In the genomic region with DNA sequence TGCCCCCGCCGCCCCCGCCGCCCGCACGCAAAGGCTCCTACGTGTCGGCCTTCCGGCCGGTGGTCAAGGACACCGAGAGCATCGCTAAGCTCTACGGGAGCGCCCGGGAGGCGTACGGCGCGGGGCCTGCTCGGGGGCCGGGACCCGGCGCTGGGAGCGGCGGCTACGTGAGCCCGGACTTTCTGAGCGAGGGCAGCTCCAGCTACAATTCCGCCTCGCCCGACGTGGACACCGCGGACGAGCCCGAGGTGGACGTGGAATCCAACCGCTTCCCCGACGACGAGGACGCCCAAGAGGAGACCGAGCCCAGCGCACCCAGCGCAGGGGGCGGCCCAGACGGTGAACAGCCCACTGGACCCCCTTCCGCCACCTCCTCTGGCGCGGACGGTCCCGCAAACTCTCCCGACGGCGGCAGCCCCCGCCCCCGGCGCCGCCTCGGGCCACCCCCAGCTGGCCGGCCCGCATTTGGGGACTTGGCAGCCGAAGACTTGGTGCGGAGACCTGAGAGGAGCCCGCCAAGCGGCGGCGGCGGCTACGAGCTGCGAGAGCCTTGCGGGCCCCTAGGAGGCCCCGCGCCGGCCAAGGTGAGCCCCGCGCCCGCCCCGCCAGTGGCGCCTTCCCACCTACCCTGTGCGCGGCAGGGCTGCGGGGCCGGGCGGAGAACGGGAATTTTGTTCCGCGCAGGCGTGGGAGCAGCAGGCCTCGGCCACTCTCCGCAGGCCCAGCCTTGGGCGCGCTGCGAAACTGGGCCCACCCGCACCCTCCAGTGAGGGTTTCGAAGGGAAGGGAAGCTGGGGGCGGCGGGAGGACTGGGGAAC, we compare ENCODE assay signal across 1 cellular context.
TF ChIP-seq lines count a peak whose summit lies in the region.

No MANE protein-coding gene starts in this region.

TF ChIP-seq in HepG2, 621 proteins besides CTCF, POLR2A, EP300 and RAD21:
- TF ChIP-seq TFDP1 (CRISPR knock-in tag; IDR thresholded peaks at IDR 0.05; ENCODE audit: borderline replicate concordance) (no peak), EZH2 (conservative IDR thresholded peaks at IDR 0.05; ENCODE audit: low read depth, low read length) (no peak), DNMT1 (CRISPR knock-in tag; IDR thresholded peaks at IDR 0.05) (no peak), POGZ (CRISPR knock-in tag; IDR thresholded peaks at IDR 0.05) (no peak), ZNF17 (CRISPR knock-in tag; IDR thresholded peaks at IDR 0.05) (no peak), PRDM15 (CRISPR knock-in tag; IDR thresholded peaks at IDR 0.05) (no peak), SYNCRIP (IDR thresholded peaks at IDR 0.05; ENCODE audit: insufficient read depth, low read depth, low read length) (no peak), HDAC2 (CRISPR knock-in tag; IDR thresholded peaks at IDR 0.05) (no peak), ZNF746 (CRISPR knock-in tag; IDR thresholded peaks at IDR 0.05) (no peak), KDM6A (CRISPR knock-in tag; IDR thresholded peaks at IDR 0.05; ENCODE audit: low read depth) (no peak), ZNF44 (CRISPR knock-in tag; IDR thresholded peaks at IDR 0.05) (no peak), ZNF546 (CRISPR knock-in tag; conservative IDR thresholded peaks at IDR 0.05) (no peak), AGO1 (IDR thresholded peaks at IDR 0.05; ENCODE audit: low read depth, low read length, poor library complexity, severe bottlenecking) (no peak), ZNF777 (CRISPR knock-in tag; IDR thresholded peaks at IDR 0.05) (peak; percentile 58; the same call in 1 of the 2 replicates), HNRNPLL (IDR thresholded peaks at IDR 0.05; ENCODE audit: low read depth, low read length, poor library complexity, severe bottlenecking) (peak; percentile 30), JARID2 (CRISPR knock-in tag; IDR thresholded peaks at IDR 0.05; ENCODE audit: insufficient replicate concordance) (no peak)
- TF ChIP-seq, protein P1, sequence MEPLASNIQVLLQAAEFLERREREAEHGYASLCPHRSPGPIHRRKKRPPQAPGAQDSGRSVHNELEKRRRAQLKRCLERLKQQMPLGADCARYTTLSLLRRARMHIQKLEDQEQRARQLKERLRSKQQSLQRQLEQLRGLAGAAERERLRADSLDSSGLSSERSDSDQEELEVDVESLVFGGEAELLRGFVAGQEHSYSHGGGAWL (CRISPR knock-in tag; IDR thresholded peaks at IDR 0.05): no peak
- TF ChIP-seq, protein P2, sequence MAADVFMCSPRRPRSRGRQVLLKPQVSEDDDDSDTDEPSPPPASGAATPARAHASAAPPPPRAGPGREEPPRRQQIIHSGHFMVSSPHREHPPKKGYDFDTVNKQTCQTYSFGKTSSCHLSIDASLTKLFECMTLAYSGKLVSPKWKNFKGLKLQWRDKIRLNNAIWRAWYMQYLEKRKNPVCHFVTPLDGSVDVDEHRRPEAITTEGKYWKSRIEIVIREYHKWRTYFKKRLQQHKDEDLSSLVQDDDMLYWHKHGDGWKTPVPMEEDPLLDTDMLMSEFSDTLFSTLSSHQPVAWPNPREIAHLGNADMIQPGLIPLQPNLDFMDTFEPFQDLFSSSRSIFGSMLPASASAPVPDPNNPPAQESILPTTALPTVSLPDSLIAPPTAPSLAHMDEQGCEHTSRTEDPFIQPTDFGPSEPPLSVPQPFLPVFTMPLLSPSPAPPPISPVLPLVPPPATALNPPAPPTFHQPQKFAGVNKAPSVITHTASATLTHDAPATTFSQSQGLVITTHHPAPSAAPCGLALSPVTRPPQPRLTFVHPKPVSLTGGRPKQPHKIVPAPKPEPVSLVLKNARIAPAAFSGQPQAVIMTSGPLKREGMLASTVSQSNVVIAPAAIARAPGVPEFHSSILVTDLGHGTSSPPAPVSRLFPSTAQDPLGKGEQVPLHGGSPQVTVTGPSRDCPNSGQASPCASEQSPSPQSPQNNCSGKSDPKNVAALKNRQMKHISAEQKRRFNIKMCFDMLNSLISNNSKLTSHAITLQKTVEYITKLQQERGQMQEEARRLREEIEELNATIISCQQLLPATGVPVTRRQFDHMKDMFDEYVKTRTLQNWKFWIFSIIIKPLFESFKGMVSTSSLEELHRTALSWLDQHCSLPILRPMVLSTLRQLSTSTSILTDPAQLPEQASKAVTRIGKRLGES (CRISPR knock-in tag; IDR thresholded peaks at IDR 0.05; ENCODE audit: borderline replicate concordance): no peak
